In the genomic region with DNA sequence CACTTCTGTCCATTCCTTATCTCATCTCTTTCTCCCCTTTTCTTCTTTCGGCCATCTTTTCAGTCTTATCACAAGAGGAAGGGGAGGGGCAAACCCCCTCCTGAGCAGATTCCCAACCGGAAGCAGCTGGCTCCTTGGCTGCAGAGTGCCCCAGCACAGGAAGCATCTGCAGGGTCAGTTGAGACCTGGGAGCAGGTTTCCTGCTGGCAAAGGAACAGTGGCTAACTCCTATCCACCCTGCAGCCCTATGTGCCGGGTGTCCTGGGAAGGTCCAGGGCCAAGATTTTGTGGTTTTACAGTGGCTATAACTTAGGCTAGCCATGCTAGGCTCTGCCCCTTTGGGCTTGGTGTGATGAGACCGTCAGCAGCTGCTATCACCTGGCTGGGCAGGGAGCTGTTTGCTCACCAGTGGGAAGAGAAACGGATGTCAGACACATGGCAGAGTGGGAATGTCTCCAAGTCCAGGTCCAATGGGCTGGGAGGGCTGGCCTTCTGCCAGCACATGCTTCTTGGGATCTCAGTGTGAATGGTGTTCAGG, we compare ENCODE assay signal across 8 cellular contexts. TPM values are rescaled to one million over a fixed set of nuclear protein-coding genes. Genes with fewer than 3 reads are reported as not detected.
DNase-seq lines count a peak whose midpoint lies in the region; ATAC-seq and TF ChIP-seq lines count a peak whose summit lies in the region.

No MANE protein-coding gene starts in this region.

- no peaks in the 10 kb centered on the region for H3K27me3 Mint-ChIP-seq in activated CD4-positive, alpha-beta memory T cell treated with anti-CD3 and anti-CD28 coated beads for 36 hours
- no peaks in the 10 kb centered on the region for H3K27me3 Mint-ChIP-seq in stimulated activated memory B cell treated with anti-CD40 and anti-IgM and Interleukin-4, amounts not matched to agents 10 μg/mL and 1 μg/mL and 100 μg/mL, for 72 hours

- peak overlapping the region; percentile 43 for H3K27ac ChIP-seq in right cardiac atrium (ENCODE audit: low read length)

- no peak for TF ChIP-seq CTCF in HFF-Myc (IDR thresholded peaks at IDR 0.05; ENCODE audit: low read depth, low read length, missing control alignments)

- H3K9me3 ChIP-seq in right cardiac atrium (ENCODE audit: control insufficient read depth, low read length), result no peaks in the 10 kb centered on the region

- H3K4me3 Mint-ChIP-seq in activated CD4-positive, alpha-beta memory T cell treated with anti-CD3 and anti-CD28 coated beads for 36 hours, result no peak overlapping the region
- H3K4me3 Mint-ChIP-seq in stimulated activated memory B cell treated with anti-CD40 and anti-IgM and Interleukin-4, amounts not matched to agents 10 μg/mL and 1 μg/mL and 100 μg/mL, for 72 hours, result no peak overlapping the region

- DNase-seq in A172 (ENCODE audit: low spot score) (peak; percentile 76), HFF-Myc (ENCODE audit: extremely low read depth, low read depth) (peak; percentile 53), right cardiac atrium (peak in 1 of 3 donors; percentile 77), hepatic stellate cell (ENCODE audit: low spot score) (no peak), amniotic stem cell (lab: John Stamatoyannopoulos, UW) (no peak)
- DNase-seq in activated CD4-positive, alpha-beta memory T cell treated with anti-CD3 and anti-CD28 coated beads for 36 hours, result no peak

- POLR2A ChIA-PET in activated CD4-positive, alpha-beta memory T cell treated with anti-CD3 and anti-CD28 coated beads for 36 hours (lab: Charles Lee), result interaction anchor here (3.1 to 5.4 kb wide), 3 partner anchors 12 to 40 kb away, joined by 29 to 91 read pairs (median 42); a partner anchor contains a TSS

- peaks cover 51% of the 10 kb centered on the region for H3K36me3 Mint-ChIP-seq in activated CD4-positive, alpha-beta memory T cell treated with anti-CD3 and anti-CD28 coated beads for 36 hours
- H3K36me3 Mint-ChIP-seq in stimulated activated memory B cell treated with anti-CD40 and anti-IgM and Interleukin-4, amounts not matched to agents 10 μg/mL and 1 μg/mL and 100 μg/mL, for 72 hours, result peaks cover 60% of the 10 kb centered on the region

- peaks cover 26% of the 10 kb centered on the region for H3K4me1 ChIP-seq in right cardiac atrium (ENCODE audit: control insufficient read depth, insufficient read depth, low read length)

- peak overlapping the region; percentile 24 for H3K27ac Mint-ChIP-seq in activated CD4-positive, alpha-beta memory T cell treated with anti-CD3 and anti-CD28 coated beads for 36 hours
- H3K27ac Mint-ChIP-seq in stimulated activated memory B cell treated with anti-CD40 and anti-IgM and Interleukin-4, amounts not matched to agents 10 μg/mL and 1 μg/mL and 100 μg/mL, for 72 hours, result peak overlapping the region; percentile 88

- ATAC-seq in right cardiac atrium (peak; percentile 27 to 43), HG02970 (IDR thresholded peaks at IDR 0.05; ENCODE audit: low FRiP score, unreplicated experiment) (no peak)
- ATAC-seq in stimulated activated memory B cell treated with anti-CD40 and anti-IgM and Interleukin-4, amounts not matched to agents 10 μg/mL and 1 μg/mL and 100 μg/mL, for 72 hours, result no peak

- CTCF ChIA-PET in activated CD4-positive, alpha-beta memory T cell treated with anti-CD3 and anti-CD28 coated beads for 36 hours (lab: Charles Lee), result interaction anchor here (0.6 to 28.6 kb wide), 8 partner anchors 11 to 249 kb away, joined by 3 to 1161 read pairs (median 8); a partner anchor contains a TSS

- no peaks in the 10 kb centered on the region for H3K27me3 ChIP-seq in right cardiac atrium (ENCODE audit: control insufficient read depth, insufficient read depth)

- WGBS in right cardiac atrium, result 13% methylated on average over 5 of the region's 5 CpGs

- peaks cover 82% of the 10 kb centered on the region for H3K4me1 Mint-ChIP-seq in activated CD4-positive, alpha-beta memory T cell treated with anti-CD3 and anti-CD28 coated beads for 36 hours (ENCODE audit: low read depth)
- H3K4me1 Mint-ChIP-seq in stimulated activated memory B cell treated with anti-CD40 and anti-IgM and Interleukin-4, amounts not matched to agents 10 μg/mL and 1 μg/mL and 100 μg/mL, for 72 hours, result peaks cover 90% of the 10 kb centered on the region

- H3K4me3 ChIP-seq in HFF-Myc (replicated peaks; ENCODE audit: low read depth, low read length), result no peak overlapping the region
- H3K4me3 ChIP-seq in right cardiac atrium (ENCODE audit: low read length), result no peak overlapping the region

- intact Hi-C loops in activated CD4-positive, alpha-beta memory T cell treated with anti-CD3 and anti-CD28 coated beads for 36 hours (cut with micrococcal nuclease), result loop anchor here (10.0 kb wide), 1 partner anchor 239 kb away; a partner anchor contains a TSS
- intact Hi-C loops in right cardiac atrium (cut with DNase I), result loop anchor here in 1 of 4 donors (5.0 kb wide), 1 partner anchor 39 kb away; a partner anchor contains a TSS

- no peaks in the 10 kb centered on the region for H3K9me3 Mint-ChIP-seq in activated CD4-positive, alpha-beta memory T cell treated with anti-CD3 and anti-CD28 coated beads for 36 hours
- no peaks in the 10 kb centered on the region for H3K9me3 Mint-ChIP-seq in stimulated activated memory B cell treated with anti-CD40 and anti-IgM and Interleukin-4, amounts not matched to agents 10 μg/mL and 1 μg/mL and 100 μg/mL, for 72 hours

RNA-seq across cellular contexts. Expression of a gene that starts 40.4 kb away (rescaled TPM):
- 30.5 and 32.3 TPM in 2 replicates for total RNA-seq in A172 (2014; rRNA removed; shearing (Covaris generic))
- 10 to 100 TPM; 32.6 to 34.2 TPM for total RNA-seq in activated CD4-positive, alpha-beta memory T cell treated with anti-CD3 and anti-CD28 coated beads for 36 hours
- total RNA-seq in right cardiac atrium, result 10 to 100 TPM; 24.9 to 31.2 (median 29.2) TPM
- polyA plus RNA-seq in right cardiac atrium, result 10.3 TPM

Comparison
In these comparisons a context has a peak if more than half of its experiments do, and no peak if none do; other contexts are left out.
1. DNase-seq: peak in A172 (single experiment) and HFF-Myc (single experiment); none in activated CD4-positive, alpha-beta memory T cell treated with anti-CD3 and anti-CD28 coated beads for 36 hours (single experiment), hepatic stellate cell (single experiment) and amniotic stem cell (single experiment).
2. ATAC-seq: peak in right cardiac atrium (2 of 2); none in stimulated activated memory B cell treated with anti-CD40 and anti-IgM and Interleukin-4, amounts not matched to agents 10 μg/mL and 1 μg/mL and 100 μg/mL, for 72 hours (single experiment) and HG02970 (single experiment).